In the genomic region with DNA sequence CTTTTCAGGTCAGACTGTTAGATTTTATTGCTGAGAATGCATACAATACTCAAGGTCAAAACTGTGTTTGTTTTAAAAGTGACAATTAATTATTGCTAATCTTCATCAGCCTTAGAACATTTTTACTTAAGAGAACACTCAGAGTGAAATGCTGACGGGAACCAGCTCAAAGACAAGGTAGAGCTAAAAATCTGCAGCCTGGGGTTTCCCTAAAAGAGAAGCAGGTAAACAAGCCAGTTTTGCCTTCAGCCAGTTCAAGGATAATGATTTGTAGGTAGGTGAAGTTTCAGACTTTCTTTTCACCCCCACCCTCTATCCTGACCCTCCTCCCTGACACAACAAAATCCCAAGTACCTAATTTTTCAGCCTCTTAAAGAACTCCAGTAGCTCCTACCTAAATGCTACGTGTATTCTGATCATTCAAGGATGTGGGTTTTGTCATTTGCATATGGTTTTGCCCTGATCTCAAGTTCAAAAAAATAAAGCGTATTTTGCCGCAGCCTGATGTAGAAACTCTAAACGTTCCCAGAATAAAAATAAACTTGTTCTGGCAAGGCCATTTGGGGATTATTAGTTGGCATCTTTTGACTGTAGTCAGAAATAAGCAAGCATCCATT, we compare ENCODE assay signal across 1 cellular context.
TF ChIP-seq lines count a peak whose summit lies in the region.

No MANE protein-coding gene starts in this region.

TF ChIP-seq in H1, 55 proteins besides CTCF, POLR2A, EP300 and RAD21 (continued from another document):
- TF ChIP-seq, protein P1, sequence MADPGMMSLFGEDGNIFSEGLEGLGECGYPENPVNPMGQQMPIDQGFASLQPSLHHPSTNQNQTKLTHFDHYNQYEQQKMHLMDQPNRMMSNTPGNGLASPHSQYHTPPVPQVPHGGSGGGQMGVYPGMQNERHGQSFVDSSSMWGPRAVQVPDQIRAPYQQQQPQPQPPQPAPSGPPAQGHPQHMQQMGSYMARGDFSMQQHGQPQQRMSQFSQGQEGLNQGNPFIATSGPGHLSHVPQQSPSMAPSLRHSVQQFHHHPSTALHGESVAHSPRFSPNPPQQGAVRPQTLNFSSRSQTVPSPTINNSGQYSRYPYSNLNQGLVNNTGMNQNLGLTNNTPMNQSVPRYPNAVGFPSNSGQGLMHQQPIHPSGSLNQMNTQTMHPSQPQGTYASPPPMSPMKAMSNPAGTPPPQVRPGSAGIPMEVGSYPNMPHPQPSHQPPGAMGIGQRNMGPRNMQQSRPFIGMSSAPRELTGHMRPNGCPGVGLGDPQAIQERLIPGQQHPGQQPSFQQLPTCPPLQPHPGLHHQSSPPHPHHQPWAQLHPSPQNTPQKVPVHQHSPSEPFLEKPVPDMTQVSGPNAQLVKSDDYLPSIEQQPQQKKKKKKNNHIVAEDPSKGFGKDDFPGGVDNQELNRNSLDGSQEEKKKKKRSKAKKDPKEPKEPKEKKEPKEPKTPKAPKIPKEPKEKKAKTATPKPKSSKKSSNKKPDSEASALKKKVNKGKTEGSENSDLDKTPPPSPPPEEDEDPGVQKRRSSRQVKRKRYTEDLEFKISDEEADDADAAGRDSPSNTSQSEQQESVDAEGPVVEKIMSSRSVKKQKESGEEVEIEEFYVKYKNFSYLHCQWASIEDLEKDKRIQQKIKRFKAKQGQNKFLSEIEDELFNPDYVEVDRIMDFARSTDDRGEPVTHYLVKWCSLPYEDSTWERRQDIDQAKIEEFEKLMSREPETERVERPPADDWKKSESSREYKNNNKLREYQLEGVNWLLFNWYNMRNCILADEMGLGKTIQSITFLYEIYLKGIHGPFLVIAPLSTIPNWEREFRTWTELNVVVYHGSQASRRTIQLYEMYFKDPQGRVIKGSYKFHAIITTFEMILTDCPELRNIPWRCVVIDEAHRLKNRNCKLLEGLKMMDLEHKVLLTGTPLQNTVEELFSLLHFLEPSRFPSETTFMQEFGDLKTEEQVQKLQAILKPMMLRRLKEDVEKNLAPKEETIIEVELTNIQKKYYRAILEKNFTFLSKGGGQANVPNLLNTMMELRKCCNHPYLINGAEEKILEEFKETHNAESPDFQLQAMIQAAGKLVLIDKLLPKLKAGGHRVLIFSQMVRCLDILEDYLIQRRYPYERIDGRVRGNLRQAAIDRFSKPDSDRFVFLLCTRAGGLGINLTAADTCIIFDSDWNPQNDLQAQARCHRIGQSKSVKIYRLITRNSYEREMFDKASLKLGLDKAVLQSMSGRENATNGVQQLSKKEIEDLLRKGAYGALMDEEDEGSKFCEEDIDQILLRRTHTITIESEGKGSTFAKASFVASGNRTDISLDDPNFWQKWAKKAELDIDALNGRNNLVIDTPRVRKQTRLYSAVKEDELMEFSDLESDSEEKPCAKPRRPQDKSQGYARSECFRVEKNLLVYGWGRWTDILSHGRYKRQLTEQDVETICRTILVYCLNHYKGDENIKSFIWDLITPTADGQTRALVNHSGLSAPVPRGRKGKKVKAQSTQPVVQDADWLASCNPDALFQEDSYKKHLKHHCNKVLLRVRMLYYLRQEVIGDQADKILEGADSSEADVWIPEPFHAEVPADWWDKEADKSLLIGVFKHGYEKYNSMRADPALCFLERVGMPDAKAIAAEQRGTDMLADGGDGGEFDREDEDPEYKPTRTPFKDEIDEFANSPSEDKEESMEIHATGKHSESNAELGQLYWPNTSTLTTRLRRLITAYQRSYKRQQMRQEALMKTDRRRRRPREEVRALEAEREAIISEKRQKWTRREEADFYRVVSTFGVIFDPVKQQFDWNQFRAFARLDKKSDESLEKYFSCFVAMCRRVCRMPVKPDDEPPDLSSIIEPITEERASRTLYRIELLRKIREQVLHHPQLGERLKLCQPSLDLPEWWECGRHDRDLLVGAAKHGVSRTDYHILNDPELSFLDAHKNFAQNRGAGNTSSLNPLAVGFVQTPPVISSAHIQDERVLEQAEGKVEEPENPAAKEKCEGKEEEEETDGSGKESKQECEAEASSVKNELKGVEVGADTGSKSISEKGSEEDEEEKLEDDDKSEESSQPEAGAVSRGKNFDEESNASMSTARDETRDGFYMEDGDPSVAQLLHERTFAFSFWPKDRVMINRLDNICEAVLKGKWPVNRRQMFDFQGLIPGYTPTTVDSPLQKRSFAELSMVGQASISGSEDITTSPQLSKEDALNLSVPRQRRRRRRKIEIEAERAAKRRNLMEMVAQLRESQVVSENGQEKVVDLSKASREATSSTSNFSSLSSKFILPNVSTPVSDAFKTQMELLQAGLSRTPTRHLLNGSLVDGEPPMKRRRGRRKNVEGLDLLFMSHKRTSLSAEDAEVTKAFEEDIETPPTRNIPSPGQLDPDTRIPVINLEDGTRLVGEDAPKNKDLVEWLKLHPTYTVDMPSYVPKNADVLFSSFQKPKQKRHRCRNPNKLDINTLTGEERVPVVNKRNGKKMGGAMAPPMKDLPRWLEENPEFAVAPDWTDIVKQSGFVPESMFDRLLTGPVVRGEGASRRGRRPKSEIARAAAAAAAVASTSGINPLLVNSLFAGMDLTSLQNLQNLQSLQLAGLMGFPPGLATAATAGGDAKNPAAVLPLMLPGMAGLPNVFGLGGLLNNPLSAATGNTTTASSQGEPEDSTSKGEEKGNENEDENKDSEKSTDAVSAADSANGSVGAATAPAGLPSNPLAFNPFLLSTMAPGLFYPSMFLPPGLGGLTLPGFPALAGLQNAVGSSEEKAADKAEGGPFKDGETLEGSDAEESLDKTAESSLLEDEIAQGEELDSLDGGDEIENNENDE (IDR thresholded peaks at IDR 0.05; ENCODE audit: insufficient replicate concordance, low read length), result no peak
- TF ChIP-seq, protein P2, sequence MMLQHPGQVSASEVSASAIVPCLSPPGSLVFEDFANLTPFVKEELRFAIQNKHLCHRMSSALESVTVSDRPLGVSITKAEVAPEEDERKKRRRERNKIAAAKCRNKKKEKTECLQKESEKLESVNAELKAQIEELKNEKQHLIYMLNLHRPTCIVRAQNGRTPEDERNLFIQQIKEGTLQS (IDR thresholded peaks at IDR 0.05; ENCODE audit: insufficient read depth, low read depth, low read length), result no peak
- no peak for TF ChIP-seq NANOG (IDR thresholded peaks at IDR 0.05; ENCODE audit: insufficient read depth, low read depth, low read length, poor library complexity, severe bottlenecking)
- TF ChIP-seq CBX5 (IDR thresholded peaks at IDR 0.05; ENCODE audit: low read depth, low read length), result no peak
- TF ChIP-seq TBP (IDR thresholded peaks at IDR 0.05; ENCODE audit: low read depth, low read length), result no peak
- TF ChIP-seq TAF7 (optimal IDR thresholded peaks at IDR 0.05; ENCODE audit: borderline replicate concordance, low read depth, low read length), result no peak
- no peak for TF ChIP-seq RFX5 (IDR thresholded peaks at IDR 0.05; ENCODE audit: borderline replicate concordance, low read depth, low read length)
- no peak for TF ChIP-seq ZNF274 (IDR thresholded peaks at IDR 0.05; ENCODE audit: borderline replicate concordance, extremely low read depth, low read length)
- no peak for TF ChIP-seq SIN3A (conservative IDR thresholded peaks at IDR 0.05 in 1 of 2, IDR thresholded peaks at IDR 0.05 in 1 of 2; ENCODE audit: low read depth in 1 of 2, low read length in 2 of 2)
TF ChIP-seq in H1: peak in this region for 0.
